9 cellular contexts compared by ENCODE assay signal in genomic region chr12:12927211-12928079, GRCh38. TPM values are rescaled to one million over a fixed set of nuclear protein-coding genes. Genes with fewer than 3 reads are reported as not detected.
DNase-seq lines count a peak whose midpoint lies in the region; ATAC-seq and TF ChIP-seq lines count a peak whose summit lies in the region.
"Had no signal": no experiment of that assay in that cellular context is flagged by ENCODE, and none has a peak within 500 bp of the region (broad histone marks: within the 10 kb centered on the region; RNA-seq: fewer than 3 reads in every experiment).

No MANE protein-coding gene starts in this region.

- H3K9ac ChIP-seq in mammary epithelial cell (ENCODE audit: insufficient read depth, low read length): peak overlapping the region; percentile 80

- H4K20me1 ChIP-seq in PC-9 (ENCODE audit: insufficient read depth): no peaks in the 10 kb centered on the region
- H4K20me1 ChIP-seq in mammary epithelial cell (ENCODE audit: insufficient read depth, low read length): no peaks in the 10 kb centered on the region

- DNase-seq in PC-9 (peak; percentile 55 to 94), mammary epithelial cell (peak; percentile 60), left kidney (ENCODE audit: low read depth, low spot score) (peak; percentile 79)
- peak; percentile 50 for DNase-seq in stimulated activated naive CD4-positive, alpha-beta T cell treated with Interleukin-2 at 50 U/mL for 16 hours (lab: John Stamatoyannopoulos, UW)

- in situ Hi-C loops in mammary epithelial cell (cut with MboI; ENCODE audit: low sequenced_read_pairs in 2 of 2): no loop called here

- H3K4me3 ChIP-seq in PC-9: peak overlapping the region; percentile 48
- peak overlapping the region; percentile 64 to 90 (median 88) for H3K4me3 ChIP-seq in mammary epithelial cell (replicated peaks in 1 of 3; ENCODE audit: insufficient read depth in 1 of 3, low read depth in 2 of 3, low read length in 3 of 3)

- POLR2A ChIA-PET in PC-9 (lab: Charles Lee; ENCODE audit: unreplicated experiment): no interaction called here

- H3K27me3 ChIP-seq in PC-9 (ENCODE audit: insufficient read depth, low read depth): no peaks in the 10 kb centered on the region
- no peaks in the 10 kb centered on the region for H3K27me3 ChIP-seq in mammary epithelial cell (ENCODE audit: insufficient read depth, low read length)

- intact Hi-C loops in PC-9 (cut with micrococcal nuclease; ENCODE audit: unreplicated experiment): no loop called here
- intact Hi-C loops in mammary epithelial cell (cut with micrococcal nuclease): no loop called here

- ATAC-seq in HG02678 (IDR thresholded peaks at IDR 0.05; ENCODE audit: unreplicated experiment) (peak; percentile 79), GM18520 (IDR thresholded peaks at IDR 0.05; ENCODE audit: unreplicated experiment) (no peak), HG02759 (IDR thresholded peaks at IDR 0.05; ENCODE audit: unreplicated experiment) (no peak), HG03521 (IDR thresholded peaks at IDR 0.05; ENCODE audit: unreplicated experiment) (no peak)

- H3K9me3 ChIP-seq in PC-9 (ENCODE audit: insufficient read depth, low read depth): no peaks in the 10 kb centered on the region
- H3K9me3 ChIP-seq in mammary epithelial cell (replicated peaks; ENCODE audit: insufficient read depth, low read length): no peaks in the 10 kb centered on the region

- TF ChIP-seq CTCF in PC-9 (conservative IDR thresholded peaks at IDR 0.05): no peak
- TF ChIP-seq CTCF in mammary epithelial cell (conservative IDR thresholded peaks at IDR 0.05 in 1 of 2, IDR thresholded peaks at IDR 0.05 in 1 of 2; ENCODE audit: extremely low read depth in 1 of 2, insufficient read depth in 1 of 2, low read depth in 1 of 2, low read length in 2 of 2): no peak

- no peaks in the 10 kb centered on the region; the same call in 1 of the 2 replicates for H3F3A ChIP-seq in PC-9 (ENCODE audit: insufficient read depth, low read depth)

- no peaks in the 10 kb centered on the region for H3K9me2 ChIP-seq in PC-9 (ENCODE audit: insufficient read depth)

- H2AFZ ChIP-seq in PC-9 (0 out of 2 replicates have a peak overlapping the region, but pooled peaks have one; percentile 64), mammary epithelial cell (ENCODE audit: low read depth, low read length) (peak overlapping the region; percentile 68)

- dilution Hi-C loops in mammary epithelial cell (cut with HindIII; ENCODE audit: low sequenced_read_pairs): no loop called here

- WGBS in mammary epithelial cell (ENCODE audit: low coverage, missing lambda C conversion rate): 15% methylated on average over 22 of the region's 27 CpGs

- H3K4me1 ChIP-seq in PC-9 (replicated peaks; ENCODE audit: insufficient read depth): no peaks in the 10 kb centered on the region
- H3K4me1 ChIP-seq in mammary epithelial cell (ENCODE audit: insufficient read depth, low read length): peaks cover 9% of the 10 kb centered on the region

- BruUV-seq in PC-9 (replicated peaks; lab: Mats Ljungman, UMichigan) (no TSS peak), mammary epithelial cell (replicated peaks; lab: Mats Ljungman, UMichigan) (no TSS peak)

- CTCF ChIA-PET in PC-9 (lab: Charles Lee) (no interaction called here), mammary epithelial cell (lab: Charles Lee; ENCODE audit: low non-redundant PET) (no interaction called here)

- no peaks in the 10 kb centered on the region for H3K36me3 ChIP-seq in PC-9 (ENCODE audit: low read depth)
- peaks cover 3% of the 10 kb centered on the region for H3K36me3 ChIP-seq in mammary epithelial cell (ENCODE audit: insufficient read depth, low read length)

- peak overlapping the region; percentile 62 for H3K4me2 ChIP-seq in PC-9
- peak overlapping the region; percentile 79 for H3K4me2 ChIP-seq in mammary epithelial cell (ENCODE audit: insufficient read depth, low read depth, low read length)

- peak overlapping the region; percentile 32 for H3K27ac ChIP-seq in PC-9
- peak overlapping the region; percentile 70 for H3K27ac ChIP-seq in mammary epithelial cell (ENCODE audit: insufficient read depth, low read depth, low read length)

- H3K79me2 ChIP-seq in PC-9 (ENCODE audit: low read depth) (0 out of 2 replicates have a peak, but pooled peaks cover 10% of the 10 kb centered on the region), mammary epithelial cell (ENCODE audit: insufficient read depth, low read length) (peaks cover 34% of the 10 kb centered on the region)

RNA-seq across cellular contexts. Expression of gene GPRC5D, which starts 24.5 kb away (rescaled TPM):
- total RNA-seq in PC-9 (2021) (not detected in 2 replicates), mammary epithelial cell (not detected)
- not detected for polyA plus RNA-seq in mammary epithelial cell
- not detected for polyA minus RNA-seq in mammary epithelial cell
- total RNA-seq: myocyte had no signal

RNA-seq across cellular contexts. Expression of gene GPRC5A, which starts 36.1 kb away (rescaled TPM):
- 468 and 642 TPM in 2 replicates for total RNA-seq in PC-9 (2021)
- total RNA-seq in mammary epithelial cell: 10 to 100 TPM in 1 of 2 donors, 1 to 10 TPM in 1; 6.0 to 15.3 TPM
- 84.3 TPM for polyA plus RNA-seq in mammary epithelial cell
- 81.9 TPM for polyA minus RNA-seq in mammary epithelial cell

Comparison
In these comparisons a context has a peak if more than half of its experiments do, and no peak if none do; other contexts are left out.
1. RNA of gene GPRC5A, which starts 36.1 kb away (total RNA-seq): 468 to 642 TPM in PC-9; 6.0 to 15.3 TPM in mammary epithelial cell; every median in the first group is over 10 times any median in the second.
2. Peak in every context shown above with its lines, with median percentiles within 50 percentile points of each other: DNase-seq.